In the genomic region with DNA sequence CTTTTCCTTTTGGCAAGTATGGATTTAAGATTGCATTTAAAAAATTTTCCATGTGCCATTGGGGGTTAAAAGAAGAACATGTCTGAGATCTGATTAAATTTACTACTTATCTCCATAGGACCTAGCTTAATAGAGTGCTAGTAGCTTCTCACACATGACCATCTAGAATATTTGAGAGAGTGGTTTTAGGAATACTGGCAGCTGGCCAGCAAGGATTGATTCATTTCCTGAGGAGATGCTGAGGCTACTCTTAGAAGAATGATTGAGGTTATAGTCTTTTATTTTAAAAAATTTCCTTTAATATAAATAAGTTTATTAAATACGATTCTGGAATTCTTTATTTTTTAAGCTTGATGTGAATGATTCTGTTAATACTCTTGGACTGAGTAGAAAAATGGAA, we compare ENCODE assay signal across 12 cellular contexts. TPM values are rescaled to one million over a fixed set of nuclear protein-coding genes. Genes with fewer than 3 reads are reported as not detected.
DNase-seq lines count a peak whose midpoint lies in the region; ATAC-seq and TF ChIP-seq lines count a peak whose summit lies in the region.
"Had no signal": no experiment of that assay in that cellular context is flagged by ENCODE, and none has a peak within 500 bp of the region (broad histone marks: within the 10 kb centered on the region; RNA-seq: fewer than 3 reads in every experiment).

No MANE protein-coding gene starts in this region.

- no peak overlapping the region for H3K4me3 Mint-ChIP-seq in progenitor cell of endocrine pancreas (ENCODE audit: low read depth)

- peak overlapping the region; percentile 79 for H3K27ac ChIP-seq in SK-N-MC
- no peak overlapping the region for H3K27ac ChIP-seq in foreskin keratinocyte
- H3K27ac ChIP-seq: body of pancreas, epithelial cell of prostate had no signal

- H3K36me3 ChIP-seq in BJ (ENCODE audit: control insufficient read depth, insufficient read depth, low read length), result no peaks in the 10 kb centered on the region
- H3K36me3 ChIP-seq in SK-N-MC (ENCODE audit: insufficient read depth, low read length), result no peaks in the 10 kb centered on the region

- no peaks in the 10 kb centered on the region for H3K36me3 Mint-ChIP-seq in progenitor cell of endocrine pancreas (ENCODE audit: insufficient read depth)

- ATAC-seq in foreskin keratinocyte, result no peak
- ATAC-seq in GM21423 (IDR thresholded peaks at IDR 0.05; ENCODE audit: unreplicated experiment), result no peak
- ATAC-seq in GM18511 (IDR thresholded peaks at IDR 0.05; ENCODE audit: unreplicated experiment), result no peak
- ATAC-seq: body of pancreas had no signal

- no peak overlapping the region for H3K27ac Mint-ChIP-seq in progenitor cell of endocrine pancreas

- H3K9me3 ChIP-seq in SK-N-MC (ENCODE audit: low read depth, low read length), result no peaks in the 10 kb centered on the region
- H3K9me3 ChIP-seq: body of pancreas had no signal

- CTCF ChIA-PET in BJ (lab: Yijun Ruan, JAX), result interaction anchor here (1.5 kb wide), 1 partner anchor 621 kb away, joined by 5 read pairs; no protein-coding TSS in a partner anchor

- H3K4me1 ChIP-seq in foreskin keratinocyte, result no peaks in the 10 kb centered on the region
- H3K4me1 ChIP-seq: body of pancreas had no signal

- H3K9ac ChIP-seq in SK-N-MC (ENCODE audit: insufficient read length), result no peak overlapping the region

- POLR2A ChIA-PET in BJ (lab: Charles Lee), result no interaction called here

- H3K4me3 ChIP-seq in BJ (ENCODE audit: low read depth, low read length) (no peak overlapping the region), SK-N-MC (peak overlapping the region; percentile 61; the same call in 1 of the 2 replicates)
- H3K4me3 ChIP-seq: body of pancreas had no signal

- DNase-seq in BJ (ENCODE audit: low read depth) (peak; percentile 6), M059J (ENCODE audit: low read depth) (peak; percentile 28), SK-N-MC (ENCODE audit: low read depth, low spot score) (no peak), foreskin keratinocyte (peak; percentile 16 to 50), progenitor cell of endocrine pancreas (ENCODE audit: low spot score, unreplicated experiment) (no peak)
- no peak for DNase-seq in activated effector memory CD4-positive, alpha-beta T cell treated with anti-CD3 and anti-CD28 coated beads, Interleukin-2, amount 50 U/mL, for 16 hours
- DNase-seq: activated CD8-positive, alpha-beta memory T cell treated with anti-CD3 and anti-CD28 coated beads, Interleukin-2, amount 50 U/mL, for 4 hours; NCI-H1048 had no signal

- TF ChIP-seq CTCF in BJ (IDR thresholded peaks at IDR 0.05; ENCODE audit: insufficient read depth, low read depth, low read length) (no peak), foreskin keratinocyte (conservative IDR thresholded peaks at IDR 0.05) (no peak), progenitor cell of endocrine pancreas (IDR thresholded peaks at IDR 0.05; ENCODE audit: unreplicated experiment) (no peak)

- no peaks in the 10 kb centered on the region for H3K27me3 Mint-ChIP-seq in progenitor cell of endocrine pancreas

- H3K27me3 ChIP-seq in BJ (ENCODE audit: control insufficient read depth, insufficient read depth, low read length), result no peaks in the 10 kb centered on the region
- H3K27me3 ChIP-seq in foreskin keratinocyte, result no peaks in the 10 kb centered on the region
- H3K27me3 ChIP-seq: body of pancreas had no signal

- H3K9me3 Mint-ChIP-seq in progenitor cell of endocrine pancreas (ENCODE audit: low read depth), result no peaks in the 10 kb centered on the region

- peaks cover 30% of the 10 kb centered on the region for H3K4me1 Mint-ChIP-seq in progenitor cell of endocrine pancreas (ENCODE audit: low read depth)

RNA-seq across cellular contexts. Expression of gene MIPOL1, which starts 56.2 kb away (rescaled TPM):
- polyA plus RNA-seq in BJ (2011; rRNA removed), result 1.1 and 2.8 TPM in 2 replicates
- 2.6 and 4.6 TPM in 2 replicates for polyA minus RNA-seq in BJ (2011; rRNA and poly(A)+ RNA removed)
- 0.12 TPM in 1 of 2 replicates, not detected in the other for total RNA-seq in M059J (2014; rRNA removed; shearing (Covaris generic))
- total RNA-seq in foreskin keratinocyte, result 9.3 and 10.2 TPM in 2 replicates
- 1.9 and 2.7 TPM in 2 replicates for polyA plus RNA-seq in foreskin keratinocyte
- total RNA-seq in progenitor cell of endocrine pancreas, result 25.6 and 25.9 TPM in 2 replicates

Comparison
In these comparisons a context has a peak if more than half of its experiments do, and no peak if none do; other contexts are left out.
1. DNase-seq: peak in BJ (single experiment), M059J (single experiment) and foreskin keratinocyte (2 of 2); none in SK-N-MC (single experiment), activated effector memory CD4-positive, alpha-beta T cell treated with anti-CD3 and anti-CD28 coated beads, Interleukin-2, amount 50 U/mL, for 16 hours (single experiment) and progenitor cell of endocrine pancreas (single experiment).